In the genomic region with DNA sequence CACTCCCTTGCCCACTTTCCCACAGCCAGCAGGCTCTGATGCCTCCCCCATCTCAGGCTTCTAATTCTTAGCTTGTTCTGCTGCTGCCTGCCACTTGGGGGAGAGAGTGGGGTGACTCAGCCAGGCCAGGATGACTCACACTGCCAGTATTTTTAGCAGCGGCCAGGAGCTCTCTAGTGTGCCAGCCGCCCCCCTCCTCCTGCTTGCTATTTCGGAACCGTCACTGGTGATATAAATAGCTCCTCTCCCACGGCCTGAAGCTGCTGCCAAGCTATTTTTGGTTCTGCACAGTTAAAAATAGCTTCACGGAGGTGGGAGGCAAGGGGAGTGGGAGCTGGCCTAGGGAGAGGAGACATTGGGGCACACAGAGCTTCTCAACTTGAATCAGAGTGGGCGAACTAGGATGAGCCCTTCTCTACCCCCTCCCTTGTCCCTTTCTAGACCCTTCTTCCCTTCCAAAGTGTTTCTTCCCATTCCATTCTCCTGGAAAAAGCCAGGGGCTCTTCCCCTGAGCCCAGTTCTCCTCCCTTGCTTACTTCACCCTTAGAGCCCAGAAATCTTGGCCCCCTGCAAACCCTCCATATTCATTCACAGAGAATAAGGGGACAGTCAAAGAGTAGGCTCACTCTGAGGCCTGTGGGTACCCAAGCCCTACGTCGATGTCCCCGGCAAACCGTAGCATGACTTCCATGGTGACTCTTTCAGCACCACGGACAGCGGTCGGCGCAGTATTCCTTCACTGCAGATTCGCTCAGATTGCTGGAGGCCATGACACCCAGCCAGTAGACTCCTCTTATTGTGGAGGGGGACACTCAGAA, we compare ENCODE assay signal across 8 cellular contexts. TPM values are rescaled to one million over a fixed set of nuclear protein-coding genes. Genes with fewer than 3 reads are reported as not detected.
DNase-seq lines count a peak whose midpoint lies in the region; ATAC-seq and TF ChIP-seq lines count a peak whose summit lies in the region.

No MANE protein-coding gene starts in this region.

- WGBS in lung, 2 donors: 9 to 10% methylated on average over 16 of the region's 16 CpGs

- H3K27me3 ChIP-seq in H7 (ENCODE audit: control insufficient read depth, insufficient read depth, low read length): peaks cover 29% of the 10 kb centered on the region
- H3K27me3 ChIP-seq in lung (ENCODE audit: control insufficient read depth, insufficient read depth): no peaks in the 10 kb centered on the region

- TF ChIP-seq CTCF in AG10803 (conservative IDR thresholded peaks at IDR 0.05; ENCODE audit: low read length) (peak; percentile 69), lung (IDR thresholded peaks at IDR 0.05; ENCODE audit: control extremely low read depth, extremely low read depth) (no peak)

- ATAC-seq in lung (ENCODE audit: insufficient read depth, low FRiP score) (no peak), HG03175 (IDR thresholded peaks at IDR 0.05; ENCODE audit: unreplicated experiment) (no peak)

- H3K36me3 ChIP-seq in H7 (replicated peaks; ENCODE audit: control insufficient read depth, insufficient read depth, low read length) (no peaks in the 10 kb centered on the region; the same call in 1 of the 2 replicates), lung (ENCODE audit: control insufficient read depth in 2 of 2, insufficient read depth in 2 of 2, low read length in 2 of 2) (no peaks in the 10 kb centered on the region)

- peaks cover 2 to 11% of the 10 kb centered on the region in 2 donors for H3K4me1 ChIP-seq in lung (ENCODE audit: control insufficient read depth in 2 of 2, insufficient read depth in 2 of 2, low read length in 2 of 2)

- H3K27ac ChIP-seq in lung (ENCODE audit: low read depth in 1 of 2, low read length in 1 of 2): no peak overlapping the region

- H3K9me3 ChIP-seq in lung (ENCODE audit: control insufficient read depth in 2 of 2, insufficient read depth in 1 of 2, low read length in 1 of 2): peaks cover 0 to 2% of the 10 kb centered on the region in 2 donors

- H3K4me3 ChIP-seq in AG10803 (ENCODE audit: low read length) (no peak overlapping the region), H7 (ENCODE audit: insufficient read depth, low read depth, low read length) (no peak overlapping the region), lung (no peak overlapping the region)

- peak; percentile 96 for DNase-seq in AG10803 (ENCODE audit: low read depth)
- DNase-seq in H7: peak; percentile 86
- DNase-seq in NCI-H748 treated with DMSO at 0.1 percent for 48 hours (lab: John Stamatoyannopoulos, UW): peak; percentile 27
- DNase-seq in activated CD4-positive, alpha-beta T cell treated with anti-CD3 and anti-CD28 coated beads, Interleukin-2, amount 50 U/mL, for 4 hours: peak; percentile 38 to 51
- peak; percentile 30 to 70 for DNase-seq in dermis microvascular lymphatic vessel endothelial cell (ENCODE audit: low read depth in 2 of 2)
- peak; percentile 41 for DNase-seq in lung (ENCODE audit: low spot score)
- peak; percentile 25 for DNase-seq in stimulated activated CD8-positive, alpha-beta memory T cell treated with anti-CD3 and anti-CD28 coated beads, Interleukin-15, amount 100 ng/mL, for 1 hour (ENCODE audit: low read depth)

RNA-seq across cellular contexts. Expression of a gene that starts 2.5 kb away (rescaled TPM):
- total RNA-seq in H7 (2014; rRNA removed; shearing (Covaris generic)): 0.04 TPM in 1 of 2 replicates, not detected in the other
- total RNA-seq in dermis microvascular lymphatic vessel endothelial cell (not detected in 2 replicates), lung (under 1 TPM; 0.06 to 0.09 TPM)
- polyA plus RNA-seq in lung: under 1 TPM; 0.07 to 0.14 TPM

RNA-seq across cellular contexts. Expression of a gene that starts 20.3 kb away (rescaled TPM):
- 148 and 174 TPM in 2 replicates for total RNA-seq in H7 (2014; rRNA removed; shearing (Covaris generic))
- total RNA-seq in dermis microvascular lymphatic vessel endothelial cell: 29.2 and 37.5 TPM in 2 replicates
- 10 to 100 TPM; 32.7 to 46.6 TPM for total RNA-seq in lung
- 10 to 100 TPM; 35.8 to 56.8 TPM for polyA plus RNA-seq in lung

RNA-seq across cellular contexts. Expression of a gene that starts 46.8 kb away (rescaled TPM):
- 23.8 and 32.1 TPM in 2 replicates for total RNA-seq in H7 (2014; rRNA removed; shearing (Covaris generic))
- 0.77 and 1.0 TPM in 2 replicates for total RNA-seq in dermis microvascular lymphatic vessel endothelial cell
- total RNA-seq in lung: 10 to 100 TPM in 1 of 2 donors, 1 to 10 TPM in 1; 6.5 to 19.4 TPM
- 10 to 100 TPM; 13.1 to 14.3 TPM for polyA plus RNA-seq in lung

RNA-seq across cellular contexts. Expression of a gene that starts 48.3 kb away (rescaled TPM):
- 8.1 and 9.5 TPM in 2 replicates for total RNA-seq in H7 (2014; rRNA removed; shearing (Covaris generic))
- 3.3 and 5.9 TPM in 2 replicates for total RNA-seq in dermis microvascular lymphatic vessel endothelial cell
- 10 to 100 TPM in 1 of 2 donors, 1 to 10 TPM in 1; 4.9 to 12.6 TPM for total RNA-seq in lung
- 1 to 10 TPM; 6.1 to 8.9 TPM for polyA plus RNA-seq in lung

Comparison
In these comparisons a context has a peak if more than half of its experiments do, and no peak if none do; other contexts are left out.
1. DNase-seq: peak in every context shown above with its lines; median percentile 96 in AG10803; 86 in H7; 50 in dermis microvascular lymphatic vessel endothelial cell; 44 in activated CD4-positive, alpha-beta T cell treated with anti-CD3 and anti-CD28 coated beads, Interleukin-2, amount 50 U/mL, for 4 hours; 41 in lung; 27 in NCI-H748 treated with DMSO at 0.1 percent for 48 hours; 25 in stimulated activated CD8-positive, alpha-beta memory T cell treated with anti-CD3 and anti-CD28 coated beads, Interleukin-15, amount 100 ng/mL, for 1 hour.